ENCODE assay signal across 1 cellular context in genomic region chr19:8150178-8150865, GRCh38.
TF ChIP-seq lines count a peak whose summit lies in the region.

No MANE protein-coding gene starts in this region.

TF ChIP-seq in WTC11, 78 proteins besides CTCF, POLR2A, EP300 and RAD21:
- TF ChIP-seq ZNF121 (CRISPR knock-in tag; IDR thresholded peaks at IDR 0.05) (peak; percentile 98), KAT7 (CRISPR knock-in tag; IDR thresholded peaks at IDR 0.05; ENCODE audit: borderline replicate concordance) (no peak)
